24 cellular contexts compared by ENCODE assay signal in the genomic region with DNA sequence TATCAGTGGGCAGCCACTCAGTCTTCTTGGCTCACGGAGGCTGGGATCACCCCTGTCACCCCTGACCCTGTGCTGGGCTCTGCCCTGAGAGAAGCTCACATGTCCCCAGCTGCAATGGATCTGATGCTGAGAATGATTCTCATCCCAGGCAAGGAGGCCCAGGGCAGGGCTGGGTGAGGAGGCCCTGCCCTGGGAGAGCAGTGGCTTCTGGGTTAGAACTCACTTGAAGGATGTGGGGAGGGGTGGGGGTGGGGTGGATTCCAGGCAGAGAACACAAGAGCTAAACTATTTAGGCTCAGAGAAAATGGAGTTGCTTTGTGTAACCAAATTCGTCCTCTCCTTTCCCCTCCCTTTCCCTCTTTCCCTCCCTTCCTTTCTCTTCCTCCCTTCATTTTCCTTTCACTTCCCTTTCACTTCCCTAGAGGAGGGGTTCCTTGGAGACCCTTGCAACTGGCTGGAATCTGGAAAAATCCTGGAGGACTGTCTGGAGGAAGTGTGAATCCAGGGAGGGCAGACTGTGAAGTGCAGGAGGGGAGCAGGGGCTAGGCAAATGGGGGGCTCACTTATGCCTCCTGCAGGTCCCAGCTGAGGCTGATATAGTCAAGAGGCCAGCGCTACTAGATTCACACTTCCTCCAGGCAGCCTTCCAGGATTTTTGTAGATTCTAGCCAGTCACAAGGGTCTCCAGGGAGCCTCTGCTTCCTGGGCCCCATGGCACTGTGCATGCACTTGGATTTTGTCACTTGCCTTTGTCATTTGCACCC. TPM values are rescaled to one million over a fixed set of nuclear protein-coding genes. Genes with fewer than 3 reads are reported as not detected.
A peak's percentile ranks its signal among the peaks of the same experiment; 100 is the strongest.
DNase-seq lines count a peak whose midpoint lies in the region; ATAC-seq, FAIRE-seq and TF ChIP-seq lines count a peak whose summit lies in the region.
"Had no signal": no experiment of that assay in that cellular context is flagged by ENCODE, and none has a peak within 500 bp of the region (broad histone marks: within the 10 kb centered on the region; RNA-seq: fewer than 3 reads in every experiment).

No MANE protein-coding gene starts in this region.

- H3K4me3 ChIP-seq in H7 (ENCODE audit: insufficient read depth, low read depth, low read length) (no peak overlapping the region), K562 (no peak overlapping the region), spleen (no peak overlapping the region)
- H3K4me3 ChIP-seq: BLaER1 treated with 17β-estradiol and CSF1 and Interleukin-3, amounts not matched to agents 10 nM and 100 nM; GM12878 had no signal

- 0% methylated on average over 3 of the region's 3 CpGs for WGBS in K562 (ENCODE audit: insufficient coverage, low coverage, missing lambda C conversion rate)
- WGBS in spleen, 5 donors = 58 to 72% (median 61%) methylated on average over 3 of the region's 3 CpGs

- H3K4me1 ChIP-seq in K562 (replicated peaks in 1 of 2; ENCODE audit: control insufficient read depth in 2 of 2, insufficient read depth in 2 of 2, low read length in 2 of 2) (no peaks in the 10 kb centered on the region), spleen (no peaks in the 10 kb centered on the region)

- ATAC-seq in K562 = no peak
- ATAC-seq: GM12878 had no signal

- no peaks in the 10 kb centered on the region for H3K27me3 ChIP-seq in H7 (ENCODE audit: control insufficient read depth, insufficient read depth, low read length)
- H3K27me3 ChIP-seq in K562 (ENCODE audit: control insufficient read depth in 2 of 2, insufficient read depth in 2 of 2, low read length in 2 of 2) = peaks cover 3 to 34% of the 10 kb centered on the region in 2 experiments; a peak in 3 of 5 replicates
- H3K27me3 ChIP-seq in spleen (replicated peaks in 1 of 7) = peaks cover 0 to 42% (median 5%) of the 10 kb centered on the region in 7 donors
- H3K27me3 ChIP-seq: BLaER1 treated with 17β-estradiol and CSF1 and Interleukin-3, amounts not matched to agents 10 nM and 100 nM had no signal

- no peak overlapping the region for H3K9ac ChIP-seq in K562 (ENCODE audit: insufficient read depth in 1 of 2, low read depth in 2 of 2, low read length in 2 of 2)
- H3K9ac ChIP-seq: BLaER1 treated with 17β-estradiol and CSF1 and Interleukin-3, amounts not matched to agents 10 nM and 100 nM; KMS-11 had no signal

- no peaks in the 10 kb centered on the region for H3K36me3 ChIP-seq in H7 (replicated peaks; ENCODE audit: control insufficient read depth, insufficient read depth, low read length)
- no peaks in the 10 kb centered on the region for H3K36me3 ChIP-seq in K562 (ENCODE audit: control insufficient read depth, insufficient read depth, low read length)
- H3K36me3 ChIP-seq in spleen = no peaks in the 10 kb centered on the region
- H3K36me3 ChIP-seq: BLaER1 treated with 17β-estradiol and CSF1 and Interleukin-3, amounts not matched to agents 10 nM and 100 nM had no signal

- no peak for TF ChIP-seq EP300 in K562 (IDR thresholded peaks at IDR 0.05; ENCODE audit: low read length)

- no peak for TF ChIP-seq RAD21 in K562 (CRISPR knock-in tag; conservative IDR thresholded peaks at IDR 0.05 in 1 of 2, IDR thresholded peaks at IDR 0.05 in 1 of 2)

- no peaks in the 10 kb centered on the region for H3K9me1 ChIP-seq in K562 (ENCODE audit: control insufficient read depth, insufficient read depth, low read length)

- TF ChIP-seq CTCF in K562 (IDR thresholded peaks at IDR 0.05 in 2 of 3, conservative IDR thresholded peaks at IDR 0.05 in 1 of 3; ENCODE audit: insufficient read depth in 2 of 3, low read depth in 1 of 3, low read length in 3 of 3) (no peak), spleen (IDR thresholded peaks at IDR 0.05 in 8 of 11, conservative IDR thresholded peaks at IDR 0.05 in 3 of 11) (no peak)

- no peaks in the 10 kb centered on the region for H3K4me1 Mint-ChIP-seq in activated CD4-positive, alpha-beta memory T cell treated with anti-CD3 and anti-CD28 coated beads, Interleukin-2, amount 10 ng/mL, durations not matched to agents 7 days and 5 days

- H3K4me2 ChIP-seq in K562 (ENCODE audit: insufficient read depth, low read length) = no peak overlapping the region
- H3K4me2 ChIP-seq: BLaER1 treated with 17β-estradiol and CSF1 and Interleukin-3, amounts not matched to agents 10 nM and 100 nM; KMS-11 had no signal

- DNase-seq in H7 = peak; percentile 62
- no peak for DNase-seq in K562 (ENCODE audit: extremely low read depth in 1 of 4, low spot score in 3 of 4)
- peak; percentile 35 for DNase-seq in iPS-NIHi7 (ENCODE audit: extremely low spot score)
- peak; percentile 22 for DNase-seq in spleen
- DNase-seq in NCI-H510A (lab: John Stamatoyannopoulos, UW) = no peak
- no peak for DNase-seq in HTR-8/SVneo (ENCODE audit: insufficient read length, low spot score)
- no peak for DNase-seq in activated CD4-positive, alpha-beta memory T cell treated with anti-CD3 and anti-CD28 coated beads, Interleukin-2, amount 10 ng/mL, durations not matched to agents 7 days and 5 days
- DNase-seq: AML-193; CD4-positive, alpha-beta T cell; IMR-90; MM.1S; NCI-H2029; NCI-H446 treated with DMSO at 0.1 percent for 48 hours; NCI-H69; RPMI8226; SHP77 had no signal

- intact Hi-C loops in K562 (cut with micrococcal nuclease) = no loop called here
- intact Hi-C loops in spleen (cut with DNase I; ENCODE audit: low total_unique reads) = no loop called here

- no peaks in the 10 kb centered on the region for H3K79me2 ChIP-seq in K562 (ENCODE audit: control insufficient read depth, insufficient read depth, low read length)

- H3K27ac Mint-ChIP-seq in activated CD4-positive, alpha-beta memory T cell treated with anti-CD3 and anti-CD28 coated beads, Interleukin-2, amount 10 ng/mL, durations not matched to agents 7 days and 5 days = no peak overlapping the region
- H3K27ac Mint-ChIP-seq: CD4-positive, alpha-beta T cell had no signal

- peaks cover 9% of the 10 kb centered on the region; the same call in 1 of the 2 replicates for H4K20me1 ChIP-seq in K562 (replicated peaks; ENCODE audit: control insufficient read depth, insufficient read depth, low read length)
- H4K20me1 ChIP-seq: BLaER1 treated with 17β-estradiol and CSF1 and Interleukin-3, amounts not matched to agents 10 nM and 100 nM had no signal

- H3K27ac ChIP-seq in K562 (ENCODE audit: extremely low read depth, low read depth, low read length) = no peak overlapping the region
- H3K27ac ChIP-seq in spleen = no peak overlapping the region
- H3K27ac ChIP-seq: BLaER1 treated with 17β-estradiol and CSF1 and Interleukin-3, amounts not matched to agents 10 nM and 100 nM; KMS-11 had no signal

- CTCF ChIA-PET in K562 (lab: Yijun Ruan, JAX; ENCODE audit: low intra/inter-chr PET ratio) = no interaction called here
- CTCF ChIA-PET in activated CD4-positive, alpha-beta memory T cell treated with anti-CD3 and anti-CD28 coated beads, Interleukin-2, amount 10 ng/mL, durations not matched to agents 7 days and 5 days (lab: Charles Lee) = no interaction called here

- TF ChIP-seq POLR2A in K562 (conservative IDR thresholded peaks at IDR 0.05) (no peak), spleen (IDR thresholded peaks at IDR 0.05) (no peak)

- FAIRE-seq in K562 (lab: Jason Lieb, UNC) (no peak), HTR-8/SVneo (lab: Jason Lieb, UNC) (no peak)
- FAIRE-seq: A204.1, D721Med, G401.6, GM12878 had no signal

- H2AFZ ChIP-seq in K562 (ENCODE audit: low read depth, low read length) = no peak overlapping the region

- H3K9me3 ChIP-seq in K562 (replicated peaks; ENCODE audit: control insufficient read depth, insufficient read depth, low read depth, low read length) (no peaks in the 10 kb centered on the region), spleen (no peaks in the 10 kb centered on the region)
- H3K9me3 ChIP-seq: BLaER1 treated with 17β-estradiol and CSF1 and Interleukin-3, amounts not matched to agents 10 nM and 100 nM had no signal

- H3K9me3 Mint-ChIP-seq in activated CD4-positive, alpha-beta memory T cell treated with anti-CD3 and anti-CD28 coated beads, Interleukin-2, amount 10 ng/mL, durations not matched to agents 7 days and 5 days = no peaks in the 10 kb centered on the region
- H3K9me3 Mint-ChIP-seq: CD4-positive, alpha-beta T cell had no signal

- POLR2A ChIA-PET in K562 (lab: Yijun Ruan, JAX) = interaction anchor here (0.7 kb wide), 2 partner anchors 8 to 11 kb away, joined by 3 read pairs; no protein-coding TSS in a partner anchor
- POLR2A ChIA-PET in activated CD4-positive, alpha-beta memory T cell treated with anti-CD3 and anti-CD28 coated beads, Interleukin-2, amount 10 ng/mL, durations not matched to agents 7 days and 5 days (lab: Charles Lee) = no interaction called here

- no peaks in the 10 kb centered on the region for H3K36me3 Mint-ChIP-seq in activated CD4-positive, alpha-beta memory T cell treated with anti-CD3 and anti-CD28 coated beads, Interleukin-2, amount 10 ng/mL, durations not matched to agents 7 days and 5 days (ENCODE audit: low read depth)

- in situ Hi-C loops in K562 (cut with MboI) = no loop called here

- no TSS peak for BruUV-seq in K562 (replicated peaks; lab: Mats Ljungman, UMichigan)

- no peak overlapping the region for H3K4me3 Mint-ChIP-seq in activated CD4-positive, alpha-beta memory T cell treated with anti-CD3 and anti-CD28 coated beads, Interleukin-2, amount 10 ng/mL, durations not matched to agents 7 days and 5 days
- H3K4me3 Mint-ChIP-seq: CD4-positive, alpha-beta T cell had no signal

- H3K27me3 Mint-ChIP-seq in activated CD4-positive, alpha-beta memory T cell treated with anti-CD3 and anti-CD28 coated beads, Interleukin-2, amount 10 ng/mL, durations not matched to agents 7 days and 5 days = no peaks in the 10 kb centered on the region

RNA-seq across cellular contexts. Expression of a gene that starts 47.0 kb away (rescaled TPM):
- total RNA-seq in H7 (2014; rRNA removed; shearing (Covaris generic)) = 32.0 and 38.7 TPM in 2 replicates
- not detected in 2 replicates for total RNA-seq in K562 (2011; cell fraction: chromatin; rRNA removed; ENCODE audit: low replicate concordance)
- not detected in 2 replicates for total RNA-seq in K562 (2011; cell fraction: nucleolus; rRNA removed)
- not detected in 2 replicates for total RNA-seq in K562 (2011; cell fraction: nucleoplasm; rRNA removed)
- not detected in 2 replicates for total RNA-seq in K562 (2014; rRNA removed)
- not detected in 2 replicates for total RNA-seq in K562 (2014; rRNA removed; fragmentation: Illumina TruSeq; extraction: Trizol)
- not detected in 2 replicates for total RNA-seq in K562 (2015; rRNA removed; fragmentation: Illumina TruSeq; extraction: Trizol)
- not detected in 2 replicates for total RNA-seq in K562 (2021)
- not detected in 2 replicates for polyA plus RNA-seq in K562 (2011; rRNA removed)
- polyA plus RNA-seq in K562 (2011; cell fraction: cytosol; rRNA removed) = not detected in 2 replicates
- not detected in 2 replicates for polyA plus RNA-seq in K562 (2011; cell fraction: nucleus; rRNA removed)
- polyA plus RNA-seq in K562 (2012) = not detected in 2 replicates
- not detected in 2 replicates for polyA plus RNA-seq in K562 (2014; fragmentation: Illumina TruSeq; extraction: Trizol)
- not detected for polyA plus RNA-seq in K562 (2014; fragmentation: Nextera tagmentation; extraction: Ambion mirVana)
- not detected in 2 replicates for polyA plus RNA-seq in K562 (2014; rRNA removed)
- not detected in 2 replicates for polyA minus RNA-seq in K562 (2011; rRNA and poly(A)+ RNA removed)
- not detected in 2 replicates for polyA minus RNA-seq in K562 (2011; cell fraction: cytosol; rRNA and poly(A)+ RNA removed)
- polyA minus RNA-seq in K562 (2011; cell fraction: nucleus; rRNA and poly(A)+ RNA removed) = not detected in 2 replicates
- total RNA-seq in spleen = 10 to 100 TPM; 12.5 to 35.0 (median 24.5) TPM
- 1 to 10 TPM; 1.6 to 3.3 (median 3.0) TPM for polyA plus RNA-seq in spleen
- not detected for total RNA-seq in activated CD4-positive, alpha-beta memory T cell treated with anti-CD3 and anti-CD28 coated beads, Interleukin-2, amount 10 ng/mL, durations not matched to agents 7 days and 5 days
- total RNA-seq: CD4-positive, alpha-beta T cell; GM12878; H4; IMR-90; SK-MEL-5 had no signal
- polyA plus RNA-seq: IMR-90 had no signal

Comparison
In these comparisons a context has a peak if more than half of its experiments do, and no peak if none do; other contexts are left out.
1. DNase-seq: peak in H7 (single experiment), iPS-NIHi7 (single experiment) and spleen (single experiment); none in K562 (0 of 4), NCI-H510A (single experiment), HTR-8/SVneo (single experiment) and activated CD4-positive, alpha-beta memory T cell treated with anti-CD3 and anti-CD28 coated beads, Interleukin-2, amount 10 ng/mL, durations not matched to agents 7 days and 5 days (single experiment).
2. RNA of a gene that starts 47.0 kb away (total RNA-seq): 32.0 to 38.7 TPM in H7 and 12.5 to 35.0 TPM in spleen; not detected in K562 and not detected in activated CD4-positive, alpha-beta memory T cell treated with anti-CD3 and anti-CD28 coated beads, Interleukin-2, amount 10 ng/mL, durations not matched to agents 7 days and 5 days; every median in the first group is over 10 times any median in the second.